Comparison of ENCODE assay signal across 23 cellular contexts in genomic region chr7:91512958-91513357, GRCh38.
DNase-seq lines count a peak whose midpoint lies in the region; ATAC-seq and TF ChIP-seq lines count a peak whose summit lies in the region.
"Had no signal": no experiment of that assay in that cellular context is flagged by ENCODE, and none has a peak within 500 bp of the region (broad histone marks: within the 10 kb centered on the region; RNA-seq: fewer than 3 reads in every experiment).

No MANE protein-coding gene starts in this region.

- H3K36me3 ChIP-seq in A673 (ENCODE audit: insufficient read depth, low read length, poor library complexity, severe bottlenecking), result no peaks in the 10 kb centered on the region
- H3K36me3 ChIP-seq: adrenal gland, gastrocnemius medialis, thoracic aorta had no signal

- DNase-seq in A673 (ENCODE audit: low spot score) (peak; percentile 41), HS-5 (ENCODE audit: low read depth) (peak; percentile 29), SK-N-DZ (ENCODE audit: low spot score) (peak; percentile 22), fibroblast of mammary gland (ENCODE audit: low read depth) (peak; percentile 33), T-cell (no peak), AML-193 (lab: John Stamatoyannopoulos, UW) (no peak)
- DNase-seq: activated CD4-positive, alpha-beta T cell treated with anti-CD3 and anti-CD28 coated beads, Interleukin-2, amount 50 U/mL, for 4 hours; activated effector memory CD4-positive, alpha-beta T cell treated with anti-CD3 and anti-CD28 coated beads, Interleukin-2, amount 50 U/mL, for 16 hours; adrenal gland; central memory CD4-positive, alpha-beta T cell; gastrocnemius medialis; GF-D8; KBM-7; mucosa of descending colon; NCI-H1930; NCI-H226; stimulated activated naive CD4-positive, alpha-beta T cell had no signal

- no peak overlapping the region for H3K4me3 Mint-ChIP-seq in T-cell
- H3K4me3 Mint-ChIP-seq: neural crest cell had no signal

- intact Hi-C loops in A673 (cut with micrococcal nuclease; ENCODE audit: unreplicated experiment), result no loop called here

- POLR2A ChIA-PET in A673 (lab: Charles Lee; ENCODE audit: low non-redundant PET) (no interaction called here), T-cell (lab: Charles Lee) (no interaction called here)

- H3K27me3 ChIP-seq in A673 (replicated peaks; ENCODE audit: insufficient read depth, low read depth, low read length, poor library complexity), result no peaks in the 10 kb centered on the region
- H3K27me3 ChIP-seq: adrenal gland, gastrocnemius medialis had no signal

- H3K4me1 ChIP-seq in A673 (ENCODE audit: insufficient read depth, low read length, poor library complexity, severe bottlenecking), result peaks cover 18% of the 10 kb centered on the region
- H3K4me1 ChIP-seq: adrenal gland, gastrocnemius medialis had no signal

- no peak overlapping the region for H3K27ac ChIP-seq in A673 (ENCODE audit: low read depth, low read length, poor library complexity, severe bottlenecking)
- H3K27ac ChIP-seq: adrenal gland, C4-2B, gastrocnemius medialis, thoracic aorta had no signal

- ATAC-seq in GM19324 (IDR thresholded peaks at IDR 0.05; ENCODE audit: low FRiP score, unreplicated experiment) (no peak), T-cell (replicated peaks in 1 of 4) (no peak), HG03469 (IDR thresholded peaks at IDR 0.05; ENCODE audit: unreplicated experiment) (no peak)
- ATAC-seq: gastrocnemius medialis, mucosa of descending colon had no signal

- CTCF ChIA-PET in A673 (lab: Charles Lee), result no interaction called here
- CTCF ChIA-PET in T-cell (lab: Charles Lee), result no interaction called here

- no peak overlapping the region for H3K27ac Mint-ChIP-seq in T-cell
- H3K27ac Mint-ChIP-seq: progenitor cell of endocrine pancreas had no signal

- H3K4me1 Mint-ChIP-seq in T-cell, result no peaks in the 10 kb centered on the region
- H3K4me1 Mint-ChIP-seq: neural crest cell had no signal

- TF ChIP-seq CTCF in A673 (conservative IDR thresholded peaks at IDR 0.05; ENCODE audit: low read depth, low read length), result no peak
- TF ChIP-seq CTCF in fibroblast of mammary gland (conservative IDR thresholded peaks at IDR 0.05; ENCODE audit: control insufficient read depth, insufficient read depth, low read depth, low read length), result no peak

- H3K4me3 ChIP-seq in A673 (ENCODE audit: low read depth, low read length, poor library complexity, severe bottlenecking) (no peak overlapping the region), fibroblast of mammary gland (ENCODE audit: control insufficient read depth, low read depth, low read length) (no peak overlapping the region)
- H3K4me3 ChIP-seq: adrenal gland, gastrocnemius medialis, mucosa of descending colon, thoracic aorta had no signal

- H3K27me3 Mint-ChIP-seq in T-cell, result no peaks in the 10 kb centered on the region
- H3K27me3 Mint-ChIP-seq: progenitor cell of endocrine pancreas had no signal

- H3K9me3 Mint-ChIP-seq in T-cell, result peaks cover 0 to 4% (median 3%) of the 10 kb centered on the region in 3 donors
- H3K9me3 Mint-ChIP-seq: neural crest cell had no signal

- no peaks in the 10 kb centered on the region for H3K9me3 ChIP-seq in A673 (ENCODE audit: low read depth, low read length, poor library complexity, severe bottlenecking)
- H3K9me3 ChIP-seq: adrenal gland, gastrocnemius medialis, mucosa of descending colon, thoracic aorta had no signal

- no peaks in the 10 kb centered on the region for H3K36me3 Mint-ChIP-seq in T-cell

- no TSS peak for BruUV-seq in A673 (replicated peaks; lab: Mats Ljungman, UMichigan)

Comparison
In these comparisons a context has a peak if more than half of its experiments do, and no peak if none do; other contexts are left out.
1. DNase-seq: peak in A673 (single experiment), HS-5 (single experiment), SK-N-DZ (single experiment) and fibroblast of mammary gland (single experiment); none in T-cell (0 of 34) and AML-193 (0 of 2).